ENCODE assay signal across 1 cellular context in the genomic region with DNA sequence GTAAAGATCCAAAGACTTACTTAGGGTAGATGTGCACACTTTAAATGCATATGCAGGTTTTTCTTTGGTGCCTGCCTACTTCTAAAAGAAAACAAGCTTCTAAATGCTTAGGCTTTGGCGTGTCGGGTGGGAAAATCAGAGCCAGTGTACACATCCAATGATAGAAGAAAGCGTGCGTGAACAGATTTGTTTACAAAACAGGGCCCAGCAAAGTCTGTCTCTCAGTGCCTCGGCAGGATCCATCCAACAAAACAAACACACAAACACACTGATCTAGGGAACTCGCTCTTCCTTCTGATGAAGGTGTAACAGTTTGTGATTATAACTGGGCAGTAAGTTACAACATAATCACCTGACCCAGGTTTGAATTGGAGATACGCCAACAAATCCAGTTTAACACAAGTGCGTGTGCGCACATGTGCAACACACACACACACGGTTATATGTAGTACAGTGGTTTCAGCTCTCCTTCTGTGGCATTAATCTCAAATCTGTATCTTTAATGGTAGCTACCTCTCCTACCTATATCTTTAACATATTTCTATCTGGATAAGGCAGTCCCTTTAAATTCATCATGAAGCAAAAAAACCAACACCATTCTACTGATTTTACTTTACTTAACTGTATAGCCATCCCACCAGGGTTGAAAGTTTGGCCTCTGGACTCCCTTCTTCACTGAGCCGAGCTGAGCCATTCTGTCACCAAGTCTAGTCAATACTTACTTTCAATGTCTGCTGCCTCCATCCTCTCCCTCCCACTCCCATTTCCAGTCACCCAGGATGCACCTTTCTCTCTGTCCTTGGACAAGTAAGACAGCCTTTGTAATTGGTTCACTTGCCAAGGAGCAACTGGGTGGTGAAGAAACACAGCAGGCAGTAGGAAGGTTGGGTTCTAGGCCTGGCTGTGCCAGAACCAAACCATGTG.
A peak's percentile ranks its signal among the peaks of the same experiment; 100 is the strongest.
TF ChIP-seq lines count a peak whose summit lies in the region.

No MANE protein-coding gene starts in this region.

TF ChIP-seq in HepG2, 621 proteins besides CTCF, POLR2A, EP300 and RAD21 (continued from another document and continues in another):
- TF ChIP-seq, protein P1, sequence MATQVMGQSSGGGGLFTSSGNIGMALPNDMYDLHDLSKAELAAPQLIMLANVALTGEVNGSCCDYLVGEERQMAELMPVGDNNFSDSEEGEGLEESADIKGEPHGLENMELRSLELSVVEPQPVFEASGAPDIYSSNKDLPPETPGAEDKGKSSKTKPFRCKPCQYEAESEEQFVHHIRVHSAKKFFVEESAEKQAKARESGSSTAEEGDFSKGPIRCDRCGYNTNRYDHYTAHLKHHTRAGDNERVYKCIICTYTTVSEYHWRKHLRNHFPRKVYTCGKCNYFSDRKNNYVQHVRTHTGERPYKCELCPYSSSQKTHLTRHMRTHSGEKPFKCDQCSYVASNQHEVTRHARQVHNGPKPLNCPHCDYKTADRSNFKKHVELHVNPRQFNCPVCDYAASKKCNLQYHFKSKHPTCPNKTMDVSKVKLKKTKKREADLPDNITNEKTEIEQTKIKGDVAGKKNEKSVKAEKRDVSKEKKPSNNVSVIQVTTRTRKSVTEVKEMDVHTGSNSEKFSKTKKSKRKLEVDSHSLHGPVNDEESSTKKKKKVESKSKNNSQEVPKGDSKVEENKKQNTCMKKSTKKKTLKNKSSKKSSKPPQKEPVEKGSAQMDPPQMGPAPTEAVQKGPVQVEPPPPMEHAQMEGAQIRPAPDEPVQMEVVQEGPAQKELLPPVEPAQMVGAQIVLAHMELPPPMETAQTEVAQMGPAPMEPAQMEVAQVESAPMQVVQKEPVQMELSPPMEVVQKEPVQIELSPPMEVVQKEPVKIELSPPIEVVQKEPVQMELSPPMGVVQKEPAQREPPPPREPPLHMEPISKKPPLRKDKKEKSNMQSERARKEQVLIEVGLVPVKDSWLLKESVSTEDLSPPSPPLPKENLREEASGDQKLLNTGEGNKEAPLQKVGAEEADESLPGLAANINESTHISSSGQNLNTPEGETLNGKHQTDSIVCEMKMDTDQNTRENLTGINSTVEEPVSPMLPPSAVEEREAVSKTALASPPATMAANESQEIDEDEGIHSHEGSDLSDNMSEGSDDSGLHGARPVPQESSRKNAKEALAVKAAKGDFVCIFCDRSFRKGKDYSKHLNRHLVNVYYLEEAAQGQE (IDR thresholded peaks at IDR 0.05; ENCODE audit: borderline replicate concordance in 1 of 2, low read depth in 1 of 2, low read length in 2 of 2), result no peak
- TF ChIP-seq CCDC6 (CRISPR knock-in tag; IDR thresholded peaks at IDR 0.05) (0 out of 2 replicates have a peak, but pooled peaks have one; percentile 8), FOXA1 (IDR thresholded peaks at IDR 0.05) (no peak), FOXA1 (CRISPR knock-in tag; IDR thresholded peaks at IDR 0.05) (0 out of 2 replicates have a peak, but pooled peaks have one; percentile 10), HHEX (CRISPR knock-in tag; IDR thresholded peaks at IDR 0.05) (0 out of 2 replicates have a peak, but pooled peaks have one; percentile 26), SOX5 (CRISPR knock-in tag; IDR thresholded peaks at IDR 0.05; ENCODE audit: borderline replicate concordance) (peak; percentile 19; the same call in 1 of the 2 replicates), ZNF367 (CRISPR knock-in tag; IDR thresholded peaks at IDR 0.05; ENCODE audit: borderline replicate concordance) (no peak), RFXAP (CRISPR knock-in tag; IDR thresholded peaks at IDR 0.05; ENCODE audit: borderline replicate concordance) (no peak), SSRP1 (CRISPR knock-in tag; IDR thresholded peaks at IDR 0.05) (peak; percentile 87; the same call in 1 of the 2 replicates), RBM22 (optimal IDR thresholded peaks at IDR 0.05; ENCODE audit: low read length) (peak; percentile 96), ARNTL (CRISPR knock-in tag; IDR thresholded peaks at IDR 0.05) (0 out of 2 replicates have a peak, but pooled peaks have one; percentile 35), GFI1 (CRISPR knock-in tag; IDR thresholded peaks at IDR 0.05; ENCODE audit: borderline replicate concordance) (peak; percentile 93), KAT7 (CRISPR knock-in tag; IDR thresholded peaks at IDR 0.05; ENCODE audit: borderline replicate concordance) (peak; percentile 57; the same call in 1 of the 2 replicates), TSC22D2 (CRISPR knock-in tag; IDR thresholded peaks at IDR 0.05; ENCODE audit: borderline replicate concordance) (no peak), ZFX (CRISPR knock-in tag; IDR thresholded peaks at IDR 0.05; ENCODE audit: low read depth) (0 out of 2 replicates have a peak, but pooled peaks have one; percentile 27), ZNF839 (CRISPR knock-in tag; IDR thresholded peaks at IDR 0.05; ENCODE audit: borderline replicate concordance) (no peak), RARA (CRISPR knock-in tag; IDR thresholded peaks at IDR 0.05) (peak; percentile 22; the same call in 1 of the 2 replicates), NFYC (CRISPR knock-in tag; IDR thresholded peaks at IDR 0.05) (no peak), MTF2 (CRISPR knock-in tag; IDR thresholded peaks at IDR 0.05; ENCODE audit: borderline replicate concordance) (no peak), BCL6 (CRISPR knock-in tag; IDR thresholded peaks at IDR 0.05) (peak; percentile 21; the same call in 1 of the 2 replicates), SIX1 (CRISPR knock-in tag; IDR thresholded peaks at IDR 0.05; ENCODE audit: borderline replicate concordance) (no peak), ZIK1 (CRISPR knock-in tag; IDR thresholded peaks at IDR 0.05; ENCODE audit: borderline replicate concordance, low read depth) (no peak), ASH2L (IDR thresholded peaks at IDR 0.05; ENCODE audit: insufficient read length, low read depth, low read length) (peak; percentile 29), HMG20A (CRISPR knock-in tag; IDR thresholded peaks at IDR 0.05; ENCODE audit: borderline replicate concordance) (peak; percentile 28; the same call in 1 of the 2 replicates), SIN3B (IDR thresholded peaks at IDR 0.05; ENCODE audit: low read length) (no peak), ZNF841 (CRISPR knock-in tag; IDR thresholded peaks at IDR 0.05; ENCODE audit: borderline replicate concordance) (no peak)
- TF ChIP-seq, protein P2, sequence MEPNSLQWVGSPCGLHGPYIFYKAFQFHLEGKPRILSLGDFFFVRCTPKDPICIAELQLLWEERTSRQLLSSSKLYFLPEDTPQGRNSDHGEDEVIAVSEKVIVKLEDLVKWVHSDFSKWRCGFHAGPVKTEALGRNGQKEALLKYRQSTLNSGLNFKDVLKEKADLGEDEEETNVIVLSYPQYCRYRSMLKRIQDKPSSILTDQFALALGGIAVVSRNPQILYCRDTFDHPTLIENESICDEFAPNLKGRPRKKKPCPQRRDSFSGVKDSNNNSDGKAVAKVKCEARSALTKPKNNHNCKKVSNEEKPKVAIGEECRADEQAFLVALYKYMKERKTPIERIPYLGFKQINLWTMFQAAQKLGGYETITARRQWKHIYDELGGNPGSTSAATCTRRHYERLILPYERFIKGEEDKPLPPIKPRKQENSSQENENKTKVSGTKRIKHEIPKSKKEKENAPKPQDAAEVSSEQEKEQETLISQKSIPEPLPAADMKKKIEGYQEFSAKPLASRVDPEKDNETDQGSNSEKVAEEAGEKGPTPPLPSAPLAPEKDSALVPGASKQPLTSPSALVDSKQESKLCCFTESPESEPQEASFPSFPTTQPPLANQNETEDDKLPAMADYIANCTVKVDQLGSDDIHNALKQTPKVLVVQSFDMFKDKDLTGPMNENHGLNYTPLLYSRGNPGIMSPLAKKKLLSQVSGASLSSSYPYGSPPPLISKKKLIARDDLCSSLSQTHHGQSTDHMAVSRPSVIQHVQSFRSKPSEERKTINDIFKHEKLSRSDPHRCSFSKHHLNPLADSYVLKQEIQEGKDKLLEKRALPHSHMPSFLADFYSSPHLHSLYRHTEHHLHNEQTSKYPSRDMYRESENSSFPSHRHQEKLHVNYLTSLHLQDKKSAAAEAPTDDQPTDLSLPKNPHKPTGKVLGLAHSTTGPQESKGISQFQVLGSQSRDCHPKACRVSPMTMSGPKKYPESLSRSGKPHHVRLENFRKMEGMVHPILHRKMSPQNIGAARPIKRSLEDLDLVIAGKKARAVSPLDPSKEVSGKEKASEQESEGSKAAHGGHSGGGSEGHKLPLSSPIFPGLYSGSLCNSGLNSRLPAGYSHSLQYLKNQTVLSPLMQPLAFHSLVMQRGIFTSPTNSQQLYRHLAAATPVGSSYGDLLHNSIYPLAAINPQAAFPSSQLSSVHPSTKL (CRISPR knock-in tag; IDR thresholded peaks at IDR 0.05), result peak; percentile 30; the same call in 1 of the 2 replicates
- TF ChIP-seq, protein P3, sequence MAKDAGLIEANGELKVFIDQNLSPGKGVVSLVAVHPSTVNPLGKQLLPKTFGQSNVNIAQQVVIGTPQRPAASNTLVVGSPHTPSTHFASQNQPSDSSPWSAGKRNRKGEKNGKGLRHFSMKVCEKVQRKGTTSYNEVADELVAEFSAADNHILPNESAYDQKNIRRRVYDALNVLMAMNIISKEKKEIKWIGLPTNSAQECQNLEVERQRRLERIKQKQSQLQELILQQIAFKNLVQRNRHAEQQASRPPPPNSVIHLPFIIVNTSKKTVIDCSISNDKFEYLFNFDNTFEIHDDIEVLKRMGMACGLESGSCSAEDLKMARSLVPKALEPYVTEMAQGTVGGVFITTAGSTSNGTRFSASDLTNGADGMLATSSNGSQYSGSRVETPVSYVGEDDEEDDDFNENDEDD (CRISPR knock-in tag; IDR thresholded peaks at IDR 0.05; ENCODE audit: borderline replicate concordance), result no peak
- TF ChIP-seq, protein P4, sequence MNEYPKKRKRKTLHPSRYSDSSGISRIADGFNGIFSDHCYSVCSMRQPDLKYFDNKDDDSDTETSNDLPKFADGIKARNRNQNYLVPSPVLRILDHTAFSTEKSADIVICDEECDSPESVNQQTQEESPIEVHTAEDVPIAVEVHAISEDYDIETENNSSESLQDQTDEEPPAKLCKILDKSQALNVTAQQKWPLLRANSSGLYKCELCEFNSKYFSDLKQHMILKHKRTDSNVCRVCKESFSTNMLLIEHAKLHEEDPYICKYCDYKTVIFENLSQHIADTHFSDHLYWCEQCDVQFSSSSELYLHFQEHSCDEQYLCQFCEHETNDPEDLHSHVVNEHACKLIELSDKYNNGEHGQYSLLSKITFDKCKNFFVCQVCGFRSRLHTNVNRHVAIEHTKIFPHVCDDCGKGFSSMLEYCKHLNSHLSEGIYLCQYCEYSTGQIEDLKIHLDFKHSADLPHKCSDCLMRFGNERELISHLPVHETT (CRISPR knock-in tag; conservative IDR thresholded peaks at IDR 0.05), result no peak
- TF ChIP-seq, protein P5, sequence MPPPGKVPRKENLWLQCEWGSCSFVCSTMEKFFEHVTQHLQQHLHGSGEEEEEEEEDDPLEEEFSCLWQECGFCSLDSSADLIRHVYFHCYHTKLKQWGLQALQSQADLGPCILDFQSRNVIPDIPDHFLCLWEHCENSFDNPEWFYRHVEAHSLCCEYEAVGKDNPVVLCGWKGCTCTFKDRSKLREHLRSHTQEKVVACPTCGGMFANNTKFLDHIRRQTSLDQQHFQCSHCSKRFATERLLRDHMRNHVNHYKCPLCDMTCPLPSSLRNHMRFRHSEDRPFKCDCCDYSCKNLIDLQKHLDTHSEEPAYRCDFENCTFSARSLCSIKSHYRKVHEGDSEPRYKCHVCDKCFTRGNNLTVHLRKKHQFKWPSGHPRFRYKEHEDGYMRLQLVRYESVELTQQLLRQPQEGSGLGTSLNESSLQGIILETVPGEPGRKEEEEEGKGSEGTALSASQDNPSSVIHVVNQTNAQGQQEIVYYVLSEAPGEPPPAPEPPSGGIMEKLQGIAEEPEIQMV (CRISPR knock-in tag; IDR thresholded peaks at IDR 0.05; ENCODE audit: low read depth), result no peak
- TF ChIP-seq, protein P6, sequence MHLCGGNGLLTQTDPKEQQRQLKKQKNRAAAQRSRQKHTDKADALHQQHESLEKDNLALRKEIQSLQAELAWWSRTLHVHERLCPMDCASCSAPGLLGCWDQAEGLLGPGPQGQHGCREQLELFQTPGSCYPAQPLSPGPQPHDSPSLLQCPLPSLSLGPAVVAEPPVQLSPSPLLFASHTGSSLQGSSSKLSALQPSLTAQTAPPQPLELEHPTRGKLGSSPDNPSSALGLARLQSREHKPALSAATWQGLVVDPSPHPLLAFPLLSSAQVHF (CRISPR knock-in tag; IDR thresholded peaks at IDR 0.05), result 0 out of 2 replicates have a peak, but pooled peaks have one; percentile 40
- TF ChIP-seq, protein P7, sequence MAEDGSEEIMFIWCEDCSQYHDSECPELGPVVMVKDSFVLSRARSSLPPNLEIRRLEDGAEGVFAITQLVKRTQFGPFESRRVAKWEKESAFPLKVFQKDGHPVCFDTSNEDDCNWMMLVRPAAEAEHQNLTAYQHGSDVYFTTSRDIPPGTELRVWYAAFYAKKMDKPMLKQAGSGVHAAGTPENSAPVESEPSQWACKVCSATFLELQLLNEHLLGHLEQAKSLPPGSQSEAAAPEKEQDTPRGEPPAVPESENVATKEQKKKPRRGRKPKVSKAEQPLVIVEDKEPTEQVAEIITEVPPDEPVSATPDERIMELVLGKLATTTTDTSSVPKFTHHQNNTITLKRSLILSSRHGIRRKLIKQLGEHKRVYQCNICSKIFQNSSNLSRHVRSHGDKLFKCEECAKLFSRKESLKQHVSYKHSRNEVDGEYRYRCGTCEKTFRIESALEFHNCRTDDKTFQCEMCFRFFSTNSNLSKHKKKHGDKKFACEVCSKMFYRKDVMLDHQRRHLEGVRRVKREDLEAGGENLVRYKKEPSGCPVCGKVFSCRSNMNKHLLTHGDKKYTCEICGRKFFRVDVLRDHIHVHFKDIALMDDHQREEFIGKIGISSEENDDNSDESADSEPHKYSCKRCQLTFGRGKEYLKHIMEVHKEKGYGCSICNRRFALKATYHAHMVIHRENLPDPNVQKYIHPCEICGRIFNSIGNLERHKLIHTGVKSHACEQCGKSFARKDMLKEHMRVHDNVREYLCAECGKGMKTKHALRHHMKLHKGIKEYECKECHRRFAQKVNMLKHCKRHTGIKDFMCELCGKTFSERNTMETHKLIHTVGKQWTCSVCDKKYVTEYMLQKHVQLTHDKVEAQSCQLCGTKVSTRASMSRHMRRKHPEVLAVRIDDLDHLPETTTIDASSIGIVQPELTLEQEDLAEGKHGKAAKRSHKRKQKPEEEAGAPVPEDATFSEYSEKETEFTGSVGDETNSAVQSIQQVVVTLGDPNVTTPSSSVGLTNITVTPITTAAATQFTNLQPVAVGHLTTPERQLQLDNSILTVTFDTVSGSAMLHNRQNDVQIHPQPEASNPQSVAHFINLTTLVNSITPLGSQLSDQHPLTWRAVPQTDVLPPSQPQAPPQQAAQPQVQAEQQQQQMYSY (CRISPR knock-in tag; IDR thresholded peaks at IDR 0.05), result no peak
